Comparison of ENCODE assay signal across 22 cellular contexts in the genomic region with DNA sequence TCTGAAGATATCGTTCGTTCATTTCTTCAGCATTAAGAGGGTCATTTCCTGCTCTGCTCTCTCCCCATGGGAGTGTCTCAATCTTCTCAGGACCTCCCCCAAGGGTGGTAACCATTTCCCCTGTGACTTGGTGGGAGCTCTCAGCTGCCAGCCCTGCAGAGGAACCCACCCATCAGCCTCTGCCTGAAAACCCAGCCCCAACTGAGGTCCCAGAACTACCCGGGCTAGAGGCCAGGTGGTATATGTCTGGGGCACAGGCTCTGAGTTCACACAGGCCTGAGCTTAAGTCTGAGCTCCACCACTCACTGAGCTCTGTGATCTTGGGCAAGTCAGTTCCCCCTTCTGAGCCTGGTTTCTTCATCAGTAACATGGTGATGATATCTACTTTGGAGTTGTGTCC. TPM values are rescaled to one million over a fixed set of nuclear protein-coding genes. Genes with fewer than 3 reads are reported as not detected.
DNase-seq lines count a peak whose midpoint lies in the region; ATAC-seq and TF ChIP-seq lines count a peak whose summit lies in the region.
"Had no signal": no experiment of that assay in that cellular context is flagged by ENCODE, and none has a peak within 500 bp of the region (broad histone marks: within the 10 kb centered on the region; RNA-seq: fewer than 3 reads in every experiment).

No MANE protein-coding gene starts in this region.

- H3K9me3 ChIP-seq in Peyer's patch = no peaks in the 10 kb centered on the region
- peaks cover 0 to 1% of the 10 kb centered on the region in 2 donors for H3K9me3 ChIP-seq in neuronal stem cell (replicated peaks in 1 of 2; ENCODE audit: control insufficient read depth in 2 of 2, insufficient read depth in 1 of 2, low read depth in 1 of 2, low read length in 2 of 2)
- H3K9me3 ChIP-seq: SJCRH30 had no signal

- no peak overlapping the region for H3K4ac ChIP-seq in neuronal stem cell (ENCODE audit: low read length)

- no peak for TF ChIP-seq CTCF in Peyer's patch (IDR thresholded peaks at IDR 0.05)

- no peak overlapping the region for H3K9ac ChIP-seq in neuronal stem cell (ENCODE audit: low read depth, low read length, poor library complexity)
- H3K9ac ChIP-seq: GM23248 had no signal

- H4K91ac ChIP-seq in neuronal stem cell (ENCODE audit: low read depth, low read length, poor library complexity) = no peak overlapping the region

- no CpG with 5 or more reads among the region's 3 CpGs for WGBS in neuronal stem cell (ENCODE audit: extremely low coverage in 2 of 2, insufficient read length in 2 of 2, insufficient replicate concordance in 1 of 2), 2 donors

- H3K27ac ChIP-seq in Peyer's patch (no peak overlapping the region), neuronal stem cell (replicated peaks; ENCODE audit: low read length) (no peak overlapping the region)
- H3K27ac ChIP-seq: GM23248, SJCRH30 had no signal

- ATAC-seq in GM18907 (IDR thresholded peaks at IDR 0.05; ENCODE audit: unreplicated experiment) = no peak

- no peak overlapping the region for H2AK5ac ChIP-seq in neuronal stem cell (ENCODE audit: low read depth, low read length)

- H4K8ac ChIP-seq in neuronal stem cell (ENCODE audit: low read depth, low read length) = no peak overlapping the region

- peak; percentile 43 for DNase-seq in activated effector memory CD4-positive, alpha-beta T cell treated with anti-CD3 and anti-CD28 coated beads, Interleukin-2, amount 50 U/mL, for 16 hours
- no peak for DNase-seq in activated effector memory CD4-positive, alpha-beta T cell treated with Interleukin-2 at 50 U/mL for 16 hours
- peak in 2 of 3 donors; percentile 2 to 15 for DNase-seq in Peyer's patch
- DNase-seq in neuronal stem cell (ENCODE audit: low spot score) = no peak
- no peak for DNase-seq in stimulated activated CD4-positive, alpha-beta T cell treated with anti-CD3 and anti-CD28 coated beads, Interleukin-4, amount 100 ng/mL, for 1 hour
- no peak for DNase-seq in SIG-M5 (lab: John Stamatoyannopoulos, UW)
- DNase-seq in CD1c-positive myeloid dendritic cell (ENCODE audit: extremely low spot score) = no peak
- DNase-seq: 8988T; Calu3; CD4-positive, alpha-beta memory T cell; DMS53; GM23248; HCEC 1CT; KG1; NCI-H1092; NCI-H1436 treated with DMSO at 0.1 percent for 48 hours; NCI-H2029 treated with DMSO at 0.1 percent for 48 hours; NCI-H2171; NCI-H446 treated with DMSO at 0.1 percent for 48 hours; NK-92 treated with Interleukin-12 subunit alpha and Interleukin-12 subunit beta, amount 100 ng/mL, for 24 hours; SJCRH30 had no signal

- H3K4me2 ChIP-seq in neuronal stem cell (ENCODE audit: insufficient read depth, low read length, poor library complexity, severe bottlenecking) = no peak overlapping the region

- H3K79me1 ChIP-seq in neuronal stem cell (ENCODE audit: low read depth, low read length) = no peaks in the 10 kb centered on the region

- H3K4me3 ChIP-seq in Peyer's patch (no peak overlapping the region), neuronal stem cell (ENCODE audit: low read length in 2 of 2) (no peak overlapping the region)
- H3K4me3 ChIP-seq: GM23248, SJCRH30 had no signal

- no peaks in the 10 kb centered on the region for H3K36me3 ChIP-seq in Peyer's patch
- no peaks in the 10 kb centered on the region for H3K36me3 ChIP-seq in neuronal stem cell (replicated peaks in 1 of 2; ENCODE audit: control insufficient read depth in 2 of 2, insufficient read depth in 2 of 2, low read length in 2 of 2)
- H3K36me3 ChIP-seq: SJCRH30 had no signal

- H2BK12ac ChIP-seq in neuronal stem cell (ENCODE audit: low read length) = no peak overlapping the region

- no peak overlapping the region for H2AFZ ChIP-seq in neuronal stem cell (ENCODE audit: low read length)
- H2AFZ ChIP-seq: GM23248 had no signal

- H2BK15ac ChIP-seq in neuronal stem cell (ENCODE audit: low read length) = no peak overlapping the region

- H2BK5ac ChIP-seq in neuronal stem cell (ENCODE audit: low read length) = no peak overlapping the region

- no peak overlapping the region for H2BK120ac ChIP-seq in neuronal stem cell (ENCODE audit: low read depth, low read length)

- H3K4me1 ChIP-seq in Peyer's patch (no peaks in the 10 kb centered on the region), neuronal stem cell (ENCODE audit: control insufficient read depth in 2 of 2, insufficient read depth in 1 of 2, low read depth in 1 of 2, low read length in 2 of 2) (peaks cover 0 to 5% of the 10 kb centered on the region in 2 donors)
- H3K4me1 ChIP-seq: SJCRH30 had no signal

- H3K14ac ChIP-seq in neuronal stem cell (ENCODE audit: low read length) = no peak overlapping the region

- TF ChIP-seq POLR2A in Peyer's patch (IDR thresholded peaks at IDR 0.05) = no peak

- H3K27me3 ChIP-seq in Peyer's patch (no peaks in the 10 kb centered on the region), neuronal stem cell (ENCODE audit: control insufficient read depth in 3 of 3, insufficient read depth in 3 of 3, low read depth in 1 of 3, low read length in 3 of 3) (peaks cover 0 to 19% (median 0%) of the 10 kb centered on the region in 3 experiments)

- H3K23ac ChIP-seq in neuronal stem cell (ENCODE audit: low read depth, low read length, poor library complexity) = no peak overlapping the region

- H3K18ac ChIP-seq in neuronal stem cell (ENCODE audit: low read length) = peak overlapping the region; percentile 48

RNA-seq across cellular contexts. Expression of a gene that starts 10.0 kb away (rescaled TPM):
- total RNA-seq in Peyer's patch = not detected
- 0.15 TPM for polyA plus RNA-seq in neuronal stem cell (2013, experiment 1 of 2)
- polyA plus RNA-seq in neuronal stem cell (2013, experiment 2 of 2) = 0.17 TPM
- total RNA-seq: Calu3; CD4-positive, alpha-beta memory T cell; GM23248; SJCRH30 had no signal
- polyA plus RNA-seq: CD4-positive, alpha-beta memory T cell; GM23248 had no signal

Comparison
In these comparisons a context has a peak if more than half of its experiments do, and no peak if none do; other contexts are left out.
1. DNase-seq: peak in activated effector memory CD4-positive, alpha-beta T cell treated with anti-CD3 and anti-CD28 coated beads, Interleukin-2, amount 50 U/mL, for 16 hours (single experiment) and Peyer's patch (2 of 3); none in activated effector memory CD4-positive, alpha-beta T cell treated with Interleukin-2 at 50 U/mL for 16 hours (single experiment), neuronal stem cell (single experiment), stimulated activated CD4-positive, alpha-beta T cell treated with anti-CD3 and anti-CD28 coated beads, Interleukin-4, amount 100 ng/mL, for 1 hour (single experiment), SIG-M5 (single experiment) and CD1c-positive myeloid dendritic cell (single experiment).